1 cellular context compared by ENCODE assay signal in genomic region chr1:162695687-162696086, GRCh38.
TF ChIP-seq lines count a peak whose summit lies in the region.

No MANE protein-coding gene starts in this region.

TF ChIP-seq in HCT116, 20 proteins besides CTCF, POLR2A, EP300 and RAD21 (continued from another document):
- TF ChIP-seq REST (IDR thresholded peaks at IDR 0.05; ENCODE audit: low read depth) = no peak
- no peak for TF ChIP-seq ATF3 (IDR thresholded peaks at IDR 0.05)
- no peak for TF ChIP-seq EZH2 (IDR thresholded peaks at IDR 0.05)
- TF ChIP-seq TCF7L2 (IDR thresholded peaks at IDR 0.05; ENCODE audit: borderline replicate concordance, extremely low read depth, insufficient read depth, insufficient read length) = no peak
- TF ChIP-seq ZNF274 (IDR thresholded peaks at IDR 0.05; ENCODE audit: low read depth, low read length) = no peak
- no peak for TF ChIP-seq ELF1 (IDR thresholded peaks at IDR 0.05; ENCODE audit: borderline replicate concordance, low read depth)
- no peak for TF ChIP-seq MAX (IDR thresholded peaks at IDR 0.05)
